Comparison of ENCODE assay signal across 1 cellular context in genomic region chr21:41952568-41953248, GRCh38.
TF ChIP-seq lines count a peak whose summit lies in the region.

No MANE protein-coding gene starts in this region.

TF ChIP-seq in IMR-90, 13 proteins besides CTCF, POLR2A, EP300 and RAD21 (continued from another document):
- TF ChIP-seq ELK1 (IDR thresholded peaks at IDR 0.05; ENCODE audit: borderline replicate concordance, low read depth, low read length) (no peak), CHD1 (IDR thresholded peaks at IDR 0.05; ENCODE audit: low read depth, low read length) (no peak), CEBPB (IDR thresholded peaks at IDR 0.05; ENCODE audit: low read depth, low read length) (no peak), MAFK (IDR thresholded peaks at IDR 0.05; ENCODE audit: low read depth, low read length) (no peak), FOS (IDR thresholded peaks at IDR 0.05; ENCODE audit: low read depth, low read length) (no peak), RFX5 (IDR thresholded peaks at IDR 0.05; ENCODE audit: low read depth, low read length) (no peak), SMC3 (IDR thresholded peaks at IDR 0.05; ENCODE audit: low read depth, low read length) (no peak)
TF ChIP-seq in IMR-90: peak in this region for 0.
